ENCODE assay signal across 14 cellular contexts in genomic region chr10:61971016-61971350, GRCh38.
DNase-seq lines count a peak whose midpoint lies in the region; ATAC-seq, FAIRE-seq and TF ChIP-seq lines count a peak whose summit lies in the region.
"Had no signal": no experiment of that assay in that cellular context is flagged by ENCODE, and none has a peak within 500 bp of the region (broad histone marks: within the 10 kb centered on the region; RNA-seq: fewer than 3 reads in every experiment).

No MANE protein-coding gene starts in this region.

- TF ChIP-seq CTCF in BE2C (IDR thresholded peaks at IDR 0.05; ENCODE audit: low read depth, low read length) (no peak), choroid plexus epithelial cell (conservative IDR thresholded peaks at IDR 0.05; ENCODE audit: low read depth, low read length) (no peak), osteocyte (IDR thresholded peaks at IDR 0.05) (no peak)

- H3K4me3 ChIP-seq in BE2C (ENCODE audit: low read depth, low read length) (peak overlapping the region; percentile 23; the same call in 1 of the 2 replicates), choroid plexus epithelial cell (ENCODE audit: low read depth, low read length) (no peak overlapping the region)

- no peaks in the 10 kb centered on the region for H3K36me3 ChIP-seq in BE2C
- peaks cover 35% of the 10 kb centered on the region for H3K36me3 ChIP-seq in KOPT-K1 (ENCODE audit: insufficient read depth, low read length)

- H3K9me3 ChIP-seq in BE2C (no peaks in the 10 kb centered on the region), KOPT-K1 (ENCODE audit: insufficient read depth, low read length, poor library complexity, severe bottlenecking) (no peaks in the 10 kb centered on the region)

- no peaks in the 10 kb centered on the region for H3K27me3 ChIP-seq in BE2C

- peaks cover 83% of the 10 kb centered on the region for H3K4me1 Mint-ChIP-seq in osteocyte (ENCODE audit: unreplicated experiment)

- H3K4me1 ChIP-seq in BE2C, result peaks cover 33% of the 10 kb centered on the region

- no peak for TF ChIP-seq POLR2A in GM12891 (IDR thresholded peaks at IDR 0.05; ENCODE audit: low read depth, low read length)

- H3K9me3 Mint-ChIP-seq in osteocyte (ENCODE audit: unreplicated experiment), result no peaks in the 10 kb centered on the region

- H3K27me3 Mint-ChIP-seq in osteocyte (ENCODE audit: unreplicated experiment), result no peaks in the 10 kb centered on the region
- H3K27me3 Mint-ChIP-seq: progenitor cell of endocrine pancreas had no signal

- H3K4me3 Mint-ChIP-seq in osteocyte (ENCODE audit: unreplicated experiment), result peak overlapping the region; percentile 3

- no peak for FAIRE-seq in GM12891 (lab: Jason Lieb, UNC)
- FAIRE-seq: keratinocyte had no signal

- peak overlapping the region; percentile 22 for H3K27ac ChIP-seq in KOPT-K1 (ENCODE audit: low read depth, low read length, poor library complexity, severe bottlenecking)

- DNase-seq in BE2C, result no peak
- DNase-seq in choroid plexus epithelial cell (ENCODE audit: low read depth), result peak; percentile 41
- DNase-seq in osteocyte (ENCODE audit: extremely low spot score, unreplicated experiment), result no peak
- no peak for DNase-seq in GM12891 (ENCODE audit: insufficient read length, low spot score)
- no peak for DNase-seq in COLO668 (lab: John Stamatoyannopoulos, UW; ENCODE audit: unreplicated experiment)
- DNase-seq: activated CD4-positive, alpha-beta T cell treated with anti-CD3 and anti-CD28 coated beads for 1 hour; amygdala; DMS153; RPMI8226 had no signal

- H3K36me3 Mint-ChIP-seq in osteocyte (ENCODE audit: unreplicated experiment), result peaks cover 12% of the 10 kb centered on the region

- ATAC-seq in HG03460 (IDR thresholded peaks at IDR 0.05; ENCODE audit: unreplicated experiment) (no peak), HG03342 (IDR thresholded peaks at IDR 0.05; ENCODE audit: unreplicated experiment) (no peak)

- H3K27ac Mint-ChIP-seq in osteocyte (ENCODE audit: unreplicated experiment), result peak overlapping the region; percentile 91

TF ChIP-seq in GM12891, 5 proteins besides CTCF, POLR2A, EP300 and RAD21:
- TF ChIP-seq PAX5 (IDR thresholded peaks at IDR 0.05; ENCODE audit: insufficient read depth, low read length, severe bottlenecking) (no peak), TAF1 (IDR thresholded peaks at IDR 0.05; ENCODE audit: low read depth, low read length) (no peak), POLR2AphosphoS5 (IDR thresholded peaks at IDR 0.05; ENCODE audit: low read depth, low read length) (no peak), POU2F2 (IDR thresholded peaks at IDR 0.05; ENCODE audit: low read depth, low read length) (no peak), SPI1 (IDR thresholded peaks at IDR 0.05; ENCODE audit: low read depth, low read length) (no peak)
